10 cellular contexts compared by ENCODE assay signal in the genomic region with DNA sequence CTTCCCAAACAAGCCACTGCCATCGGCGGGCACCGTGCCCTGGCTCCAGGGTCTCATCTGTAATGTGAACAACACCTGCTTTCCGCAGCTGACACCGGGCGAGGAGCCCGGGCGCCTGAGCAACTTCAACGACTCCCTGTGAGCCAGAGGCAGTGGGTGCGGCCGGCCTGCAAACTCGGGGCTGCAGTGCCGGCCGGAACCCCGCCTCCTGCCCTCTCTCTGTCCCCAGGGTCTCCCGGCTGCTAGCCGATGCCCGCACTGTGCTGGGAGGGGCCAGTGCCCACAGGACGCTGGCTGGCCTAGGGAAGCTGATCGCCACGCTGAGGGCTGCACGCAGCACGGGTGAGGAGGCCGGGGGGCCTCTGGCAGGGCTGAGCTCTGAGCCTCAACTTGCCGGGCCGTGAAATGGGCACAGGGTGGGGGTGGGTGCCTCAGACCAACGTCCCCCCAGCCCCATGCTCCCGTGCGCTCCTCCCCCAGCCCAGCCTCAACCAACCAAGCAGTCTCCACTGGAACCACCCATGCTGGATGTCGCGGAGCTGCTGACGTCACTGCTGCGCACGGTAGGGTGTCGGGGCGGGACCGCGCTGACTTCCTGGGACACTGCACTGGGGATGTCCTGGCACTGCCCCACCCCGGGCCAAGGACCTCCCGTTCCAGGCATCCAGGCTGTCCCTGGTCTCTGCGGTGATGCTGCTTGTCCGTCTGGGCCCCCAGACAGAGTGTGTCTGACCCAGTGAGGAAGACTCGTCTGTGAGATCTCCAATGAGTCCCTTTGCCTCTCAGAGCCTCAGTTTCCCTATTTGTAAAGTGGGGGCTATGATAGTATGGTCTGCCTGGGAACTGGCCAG. TPM values are rescaled to one million over a fixed set of nuclear protein-coding genes. Genes with fewer than 3 reads are reported as not detected.
DNase-seq lines count a peak whose midpoint lies in the region; ATAC-seq, FAIRE-seq and TF ChIP-seq lines count a peak whose summit lies in the region.
"Had no signal": no experiment of that assay in that cellular context is flagged by ENCODE, and none has a peak within 500 bp of the region (broad histone marks: within the 10 kb centered on the region; RNA-seq: fewer than 3 reads in every experiment).

No MANE protein-coding gene starts in this region.

- H3K4me3 Mint-ChIP-seq in natural killer cell = peak overlapping the region; percentile 17

- in situ Hi-C loops in Caki2 (cut with HindIII; ENCODE audit: low pct_unique_long_range_greater_than_20kb, low sequenced_read_pairs) = no loop called here

- no peaks in the 10 kb centered on the region for H4K20me1 ChIP-seq in MM.1S (ENCODE audit: insufficient read depth, low read length)

- H3K4me3 ChIP-seq in MM.1S (ENCODE audit: low read length) (no peak overlapping the region), body of pancreas (no peak overlapping the region), lower lobe of right lung (no peak overlapping the region), breast epithelium (peak overlapping the region in 1 of 3 donors; percentile 63)

- DNase-seq in Caki2 (ENCODE audit: low read depth) = peak; percentile 89
- DNase-seq in MM.1S = no peak
- peak; percentile 86 to 99 (median 93) for DNase-seq in body of pancreas
- no peak for DNase-seq in natural killer cell
- DNase-seq in lower lobe of right lung = no peak
- DNase-seq in breast epithelium (ENCODE audit: low spot score in 2 of 2) = no peak
- no peak for DNase-seq in RCC 7860 (ENCODE audit: low spot score)
- DNase-seq: NCI-H146 had no signal

- no peaks in the 10 kb centered on the region for H3K9me3 ChIP-seq in MM.1S (replicated peaks; ENCODE audit: insufficient read depth, low read length)
- H3K9me3 ChIP-seq in body of pancreas = no peaks in the 10 kb centered on the region
- no peaks in the 10 kb centered on the region for H3K9me3 ChIP-seq in lower lobe of right lung
- H3K9me3 ChIP-seq in breast epithelium = no peaks in the 10 kb centered on the region
- H3K9me3 ChIP-seq: esophagus muscularis mucosa had no signal

- H3K9ac ChIP-seq in MM.1S (ENCODE audit: low read length) = no peak overlapping the region

- H3K27ac ChIP-seq in MM.1S (ENCODE audit: low read length) (no peak overlapping the region), body of pancreas (peak overlapping the region in 2 of 4 donors; percentile 60 to 78), lower lobe of right lung (no peak overlapping the region), breast epithelium (peak overlapping the region in 1 of 2 donors; percentile 61)

- intact Hi-C loops in body of pancreas (cut with DNase I) = no loop called here
- intact Hi-C loops in natural killer cell (cut with micrococcal nuclease) = loop anchor here (2.0 kb wide), 1 partner anchor 21 kb away; the partner anchor contains the start of genes RNU6-2 and TMEM259
- intact Hi-C loops in lower lobe of right lung (cut with DNase I) = no loop called here
- intact Hi-C loops in breast epithelium (cut with DNase I; ENCODE audit: low total_unique reads) = no loop called here

- H2AFZ ChIP-seq in MM.1S (ENCODE audit: low read length) = no peak overlapping the region

- H3K4me2 ChIP-seq in MM.1S (ENCODE audit: low read depth, low read length) = peak overlapping the region; percentile 66; the same call in 1 of the 2 replicates

- no peaks in the 10 kb centered on the region for H3K36me3 Mint-ChIP-seq in natural killer cell

- H3K27ac Mint-ChIP-seq in natural killer cell = no peak overlapping the region

- FAIRE-seq in RCC 7860 (lab: Jason Lieb, UNC) = no peak

- peak; percentile 28 for ATAC-seq in body of pancreas
- no peak for ATAC-seq in natural killer cell
- no peak for ATAC-seq in lower lobe of right lung
- ATAC-seq in HG02610 (IDR thresholded peaks at IDR 0.05; ENCODE audit: unreplicated experiment) = no peak

- H3K79me2 ChIP-seq in MM.1S (ENCODE audit: low read length) = peaks cover 17% of the 10 kb centered on the region

- no peaks in the 10 kb centered on the region for H3K9me3 Mint-ChIP-seq in natural killer cell

- H3K9me2 ChIP-seq in MM.1S (replicated peaks; ENCODE audit: insufficient read depth, low read length) = no peaks in the 10 kb centered on the region

- WGBS in body of pancreas, 2 donors = 40 to 67% methylated on average over 2 to 28 of the region's 43 CpGs

- TF ChIP-seq POLR2A in body of pancreas (IDR thresholded peaks at IDR 0.05) (peak in 1 of 3 donors; percentile 4), breast epithelium (IDR thresholded peaks at IDR 0.05) (no peak)

- H3K36me3 ChIP-seq in MM.1S (replicated peaks; ENCODE audit: insufficient read depth, low read length) (no peaks in the 10 kb centered on the region; the same call in 1 of the 2 replicates), body of pancreas (replicated peaks in 1 of 2; ENCODE audit: insufficient read depth in 1 of 2, low read depth in 2 of 2) (no peaks in the 10 kb centered on the region), lower lobe of right lung (peaks cover 31% of the 10 kb centered on the region), breast epithelium (no peaks in the 10 kb centered on the region)

- H3K27me3 ChIP-seq in MM.1S (replicated peaks; ENCODE audit: insufficient read depth, low read length) = no peaks in the 10 kb centered on the region
- no peaks in the 10 kb centered on the region for H3K27me3 ChIP-seq in body of pancreas
- H3K27me3 ChIP-seq in lower lobe of right lung (ENCODE audit: low read depth) = no peaks in the 10 kb centered on the region
- H3K27me3 ChIP-seq in breast epithelium = no peaks in the 10 kb centered on the region

- TF ChIP-seq CTCF in MM.1S (IDR thresholded peaks at IDR 0.05; ENCODE audit: low read length) = no peak
- TF ChIP-seq CTCF in body of pancreas (IDR thresholded peaks at IDR 0.05) = no peak
- TF ChIP-seq CTCF in natural killer cell (IDR thresholded peaks at IDR 0.05) = no peak
- no peak for TF ChIP-seq CTCF in lower lobe of right lung (IDR thresholded peaks at IDR 0.05)
- no peak for TF ChIP-seq CTCF in breast epithelium (IDR thresholded peaks at IDR 0.05)

- peaks cover 39 to 48% of the 10 kb centered on the region in 2 donors for H3K4me1 Mint-ChIP-seq in natural killer cell

- peaks cover 31% of the 10 kb centered on the region for H3F3A ChIP-seq in MM.1S (ENCODE audit: insufficient read depth, low read length)

- peaks cover 28% of the 10 kb centered on the region for H3K4me1 ChIP-seq in MM.1S (ENCODE audit: low read length)
- H3K4me1 ChIP-seq in body of pancreas = peaks cover 30% of the 10 kb centered on the region
- peaks cover 40% of the 10 kb centered on the region for H3K4me1 ChIP-seq in lower lobe of right lung
- H3K4me1 ChIP-seq in breast epithelium = peaks cover 0 to 13% of the 10 kb centered on the region in 2 donors

- H3K27me3 Mint-ChIP-seq in natural killer cell (ENCODE audit: low read depth in 2 of 2) = no peaks in the 10 kb centered on the region

RNA-seq across cellular contexts. Expression of gene ABCA7, which starts 2.2 kb away (rescaled TPM):
- total RNA-seq in Caki2 (2014; rRNA removed; shearing (Covaris generic); ENCODE audit: low replicate concordance) = 10.5 and 32.1 TPM in 2 replicates
- total RNA-seq in body of pancreas (10 to 100 TPM; 33.7 to 87.3 TPM), natural killer cell (100 to 1,000 TPM in 2 of 3 donors, 10 to 100 TPM in 1; 73.3 to 149 (median 121) TPM), lower lobe of right lung (53.3 TPM), breast epithelium (10 to 100 TPM in 2 of 3 donors, 1 to 10 TPM in 1; 8.0 to 31.8 (median 26.5) TPM)

RNA-seq across cellular contexts. Expression of gene CNN2, which starts 15.7 kb away (rescaled TPM):
- 78.5 and 93.1 TPM in 2 replicates for total RNA-seq in Caki2 (2014; rRNA removed; shearing (Covaris generic); ENCODE audit: low replicate concordance)
- total RNA-seq in body of pancreas (10 to 100 TPM; 30.7 to 42.5 TPM), natural killer cell (100 to 1,000 TPM; 163 to 276 (median 179) TPM), lower lobe of right lung (158 TPM), breast epithelium (10 to 100 TPM; 70.4 to 74.1 (median 70.7) TPM)

RNA-seq across cellular contexts. Expression of gene RNU6-2, which starts 20.7 kb away (rescaled TPM):
- total RNA-seq in Caki2 (2014; rRNA removed; shearing (Covaris generic); ENCODE audit: low replicate concordance) = not detected in 2 replicates
- not detected for total RNA-seq in body of pancreas
- total RNA-seq in natural killer cell = not detected
- not detected for total RNA-seq in lower lobe of right lung
- total RNA-seq in breast epithelium = not detected
- total RNA-seq: esophagus muscularis mucosa had no signal

RNA-seq across cellular contexts. Expression of gene TMEM259, which starts 21.1 kb away (rescaled TPM):
- 61.5 and 120 TPM in 2 replicates for total RNA-seq in Caki2 (2014; rRNA removed; shearing (Covaris generic); ENCODE audit: low replicate concordance)
- total RNA-seq in body of pancreas = 100 to 1,000 TPM; 142 to 306 TPM
- total RNA-seq in natural killer cell = 100 to 1,000 TPM; 310 to 354 (median 317) TPM
- 159 TPM for total RNA-seq in lower lobe of right lung
- 100 to 1,000 TPM; 112 to 156 (median 153) TPM for total RNA-seq in breast epithelium

RNA-seq across cellular contexts. Expression of gene ARHGAP45, which starts 24.9 kb away (rescaled TPM):
- total RNA-seq in Caki2 (2014; rRNA removed; shearing (Covaris generic); ENCODE audit: low replicate concordance) = 17.3 and 36.7 TPM in 2 replicates
- total RNA-seq in body of pancreas (10 to 100 TPM; 13.2 to 23.4 TPM), natural killer cell (100 to 1,000 TPM; 535 to 601 (median 560) TPM), lower lobe of right lung (83.5 TPM), breast epithelium (10 to 100 TPM; 18.7 to 43.2 (median 23.9) TPM)

Comparison
In these comparisons a context has a peak if more than half of its experiments do, and no peak if none do; other contexts are left out.
1. DNase-seq: peak in Caki2 (single experiment) and body of pancreas (4 of 4); none in MM.1S (single experiment), natural killer cell (single experiment), lower lobe of right lung (single experiment), breast epithelium (0 of 2) and RCC 7860 (single experiment).